ENCODE assay signal across 8 cellular contexts in the genomic region with DNA sequence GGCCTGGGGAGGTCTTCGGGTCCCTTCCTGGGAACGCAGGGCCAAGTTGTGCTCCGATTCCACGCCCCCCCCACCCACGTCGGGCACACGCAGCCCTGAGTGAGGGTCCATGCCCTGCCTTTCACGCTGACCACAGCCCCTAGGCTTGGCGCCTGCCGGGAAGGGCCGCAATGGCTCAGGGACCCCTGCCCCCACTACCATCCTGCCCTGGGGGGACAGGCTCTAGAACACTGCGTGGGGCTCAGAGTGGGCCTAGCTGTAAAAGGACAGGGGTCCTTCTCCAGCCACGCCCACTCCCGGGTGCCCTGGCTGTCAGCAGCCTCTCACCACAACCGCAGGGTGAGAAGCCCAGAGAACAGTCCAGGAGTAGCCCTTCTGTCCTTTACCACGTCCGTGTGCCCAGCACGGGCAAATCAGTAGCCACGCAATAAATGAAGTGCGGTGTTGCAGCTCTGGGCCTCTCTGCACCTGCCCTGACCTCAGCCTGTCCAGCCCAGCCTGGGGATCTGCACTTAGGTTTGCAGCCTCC. TPM values are rescaled to one million over a fixed set of nuclear protein-coding genes. Genes with fewer than 3 reads are reported as not detected.
DNase-seq lines count a peak whose midpoint lies in the region; ATAC-seq and TF ChIP-seq lines count a peak whose summit lies in the region.

No MANE protein-coding gene starts in this region.

- H4K20me1 ChIP-seq in GM23248 (ENCODE audit: insufficient read depth), result no peaks in the 10 kb centered on the region

- no peak for ATAC-seq in HG03469 (IDR thresholded peaks at IDR 0.05; ENCODE audit: unreplicated experiment)

- peaks cover 70% of the 10 kb centered on the region for H3K4me1 Mint-ChIP-seq in T-helper 2 cell treated with Interferon-gamma antibody and Interleukin-4, amounts not matched to agents 5 μg/mL and 100 μg/mL, for 36 hours (ENCODE audit: low read depth)

- peak overlapping the region; percentile 58 for H3K4me3 Mint-ChIP-seq in T-helper 2 cell treated with Interferon-gamma antibody and Interleukin-4, amounts not matched to agents 5 μg/mL and 100 μg/mL, for 36 hours

- H3K27ac ChIP-seq in GM23248, result no peak overlapping the region

- H3K9ac ChIP-seq in GM23248, result peak overlapping the region; percentile 78

- H3K36me3 ChIP-seq in GM23248 (ENCODE audit: low read depth), result no peaks in the 10 kb centered on the region

- in situ Hi-C loops in GM23248 (cut with MboI), result no loop called here

- peak overlapping the region; percentile 88 for H3K27ac Mint-ChIP-seq in T-helper 2 cell treated with Interferon-gamma antibody and Interleukin-4, amounts not matched to agents 5 μg/mL and 100 μg/mL, for 36 hours

- no peaks in the 10 kb centered on the region for H3K9me3 Mint-ChIP-seq in T-helper 2 cell treated with Interferon-gamma antibody and Interleukin-4, amounts not matched to agents 5 μg/mL and 100 μg/mL, for 36 hours

- peak overlapping the region; percentile 79 for H2AFZ ChIP-seq in GM23248

- DNase-seq in GM23248, result no peak
- DNase-seq in T-helper 2 cell treated with Interferon-gamma antibody and Interleukin-4, amounts not matched to agents 5 μg/mL and 100 μg/mL, for 36 hours (ENCODE audit: low spot score), result no peak
- peak; percentile 21 for DNase-seq in glomerular visceral epithelial cell (ENCODE audit: extremely low spot score)
- DNase-seq in retinal pigment epithelial cell (ENCODE audit: low read depth), result no peak
- no peak for DNase-seq in nucleus accumbens (lab: John Stamatoyannopoulos, UW)
- DNase-seq in effector CD4-positive, alpha-beta T cell, result no peak
- DNase-seq in RKO (ENCODE audit: low spot score), result no peak

- 63 to 78% methylated on average over 15 to 16 of the region's 20 CpGs for WGBS in GM23248 (ENCODE audit: low coverage in 1 of 2, low lambda C conversion rate in 2 of 2, missing lambda C conversion rate in 2 of 2), 2 experiments

- no peaks in the 10 kb centered on the region for H3K9me3 ChIP-seq in GM23248 (ENCODE audit: low read depth)

- no peaks in the 10 kb centered on the region for H3K9me2 ChIP-seq in GM23248 (ENCODE audit: insufficient read depth)

- no peaks in the 10 kb centered on the region for H3K79me2 ChIP-seq in GM23248 (ENCODE audit: insufficient read depth)

- H3K4me2 ChIP-seq in GM23248 (ENCODE audit: unreplicated experiment), result peak overlapping the region; percentile 79

- peak overlapping the region; percentile 76 for H3K4me3 ChIP-seq in GM23248
- H3K4me3 ChIP-seq in retinal pigment epithelial cell (ENCODE audit: low read length), result peak overlapping the region; percentile 51

- no peaks in the 10 kb centered on the region for H3K27me3 Mint-ChIP-seq in T-helper 2 cell treated with Interferon-gamma antibody and Interleukin-4, amounts not matched to agents 5 μg/mL and 100 μg/mL, for 36 hours (ENCODE audit: low read depth)

- no peak for TF ChIP-seq CTCF in retinal pigment epithelial cell (conservative IDR thresholded peaks at IDR 0.05; ENCODE audit: low read depth, low read length)

- peaks cover 35% of the 10 kb centered on the region for H3K36me3 Mint-ChIP-seq in T-helper 2 cell treated with Interferon-gamma antibody and Interleukin-4, amounts not matched to agents 5 μg/mL and 100 μg/mL, for 36 hours (ENCODE audit: low read depth)

- peaks cover 52% of the 10 kb centered on the region for H3F3A ChIP-seq in GM23248 (ENCODE audit: insufficient read depth)

- H3K4me1 ChIP-seq in GM23248 (ENCODE audit: insufficient read depth), result peaks cover 25% of the 10 kb centered on the region

- no peaks in the 10 kb centered on the region for H3K27me3 ChIP-seq in GM23248 (replicated peaks; ENCODE audit: insufficient read depth)

RNA-seq across cellular contexts. Expression of a gene that starts 9.4 kb away (rescaled TPM):
- total RNA-seq in GM23248 (2014; rRNA removed; shearing (Covaris generic)), result 8.6 and 10.6 TPM in 2 replicates
- 5.1 and 5.7 TPM in 2 replicates for polyA plus RNA-seq in GM23248 (2016; fragmentation: Nextera tagmentation; extraction: Ambion mirVana)
